9 cellular contexts compared by ENCODE assay signal in the genomic region with DNA sequence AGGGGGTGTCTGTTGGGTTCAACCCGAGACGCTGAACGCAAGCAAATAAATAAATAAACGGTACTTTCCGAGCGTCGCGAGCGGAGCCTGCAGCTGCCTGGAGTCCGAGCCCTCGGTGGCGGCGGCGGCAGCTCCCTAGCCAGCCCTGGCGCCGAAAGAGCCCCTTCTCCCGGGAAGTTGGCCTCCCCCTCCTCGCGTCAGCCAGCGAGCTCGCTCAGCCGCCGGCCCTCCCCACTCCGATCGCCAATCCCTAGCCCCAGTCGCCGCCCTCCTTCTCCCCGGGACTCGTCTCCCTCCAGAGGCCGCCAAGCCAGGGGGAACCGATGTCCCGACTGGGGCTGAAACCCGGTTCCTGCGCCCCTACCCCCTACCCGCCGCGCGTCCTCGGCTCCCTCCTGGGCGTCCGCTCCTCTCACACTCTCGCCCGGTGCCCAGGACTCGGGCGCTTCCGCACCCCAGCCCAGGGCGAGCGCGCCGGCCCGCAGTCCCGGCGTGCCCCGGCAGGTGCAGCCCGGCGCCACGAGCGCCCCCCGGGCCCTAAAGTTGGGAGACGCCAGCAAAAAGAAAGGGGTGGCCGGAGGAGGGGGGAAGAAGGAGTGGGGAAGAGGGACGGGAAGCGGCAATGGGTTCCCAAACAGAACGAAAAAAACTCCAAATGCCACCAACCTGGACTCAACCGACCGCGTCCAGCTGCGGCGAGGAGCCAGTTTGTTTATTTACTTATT. TPM values are rescaled to one million over a fixed set of nuclear protein-coding genes. Genes with fewer than 3 reads are reported as not detected.
DNase-seq lines count a peak whose midpoint lies in the region; ATAC-seq and TF ChIP-seq lines count a peak whose summit lies in the region.
"Had no signal": no experiment of that assay in that cellular context is flagged by ENCODE, and none has a peak within 500 bp of the region (broad histone marks: within the 10 kb centered on the region; RNA-seq: fewer than 3 reads in every experiment).

A gene with protein sequence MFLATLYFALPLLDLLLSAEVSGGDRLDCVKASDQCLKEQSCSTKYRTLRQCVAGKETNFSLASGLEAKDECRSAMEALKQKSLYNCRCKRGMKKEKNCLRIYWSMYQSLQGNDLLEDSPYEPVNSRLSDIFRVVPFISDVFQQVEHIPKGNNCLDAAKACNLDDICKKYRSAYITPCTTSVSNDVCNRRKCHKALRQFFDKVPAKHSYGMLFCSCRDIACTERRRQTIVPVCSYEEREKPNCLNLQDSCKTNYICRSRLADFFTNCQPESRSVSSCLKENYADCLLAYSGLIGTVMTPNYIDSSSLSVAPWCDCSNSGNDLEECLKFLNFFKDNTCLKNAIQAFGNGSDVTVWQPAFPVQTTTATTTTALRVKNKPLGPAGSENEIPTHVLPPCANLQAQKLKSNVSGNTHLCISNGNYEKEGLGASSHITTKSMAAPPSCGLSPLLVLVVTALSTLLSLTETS (minus strand): TSS at position 710 of the 725 bp plus-strand sequence. CDS start 1,177 bp downstream, outside the sequence.

- H3K27ac ChIP-seq in HEK293 (ENCODE audit: extremely low read depth, low read depth, low read length) (peak within 1 kb of the TSS; percentile 81; the same call in 1 of the 2 replicates), subcutaneous abdominal adipose tissue (ENCODE audit: low read depth, low read length) (peak within 1 kb of the TSS; percentile 16)
- H3K27ac ChIP-seq: epithelial cell of prostate had no signal

- H3K27me3 ChIP-seq in subcutaneous abdominal adipose tissue (ENCODE audit: control insufficient read depth in 5 of 5, insufficient read depth in 4 of 5, low read length in 5 of 5): peaks cover 12 to 64% (median 28%) of the 10 kb centered on the region in 5 donors

- H3K36me3 Mint-ChIP-seq in brain: peaks cover 8% of the 10 kb centered on the region

- H3K9me3 ChIP-seq in HEK293 (ENCODE audit: control insufficient read depth, insufficient read depth, low read depth, low read length): no peaks in the 10 kb centered on the region
- H3K9me3 ChIP-seq in subcutaneous abdominal adipose tissue (ENCODE audit: control insufficient read depth in 5 of 5, low read length in 5 of 5): no peaks in the 10 kb centered on the region

- DNase-seq in AG09309 (ENCODE audit: low read depth) (no peak), kidney tubule cell (ENCODE audit: low spot score) (peak; percentile 54)
- no peak for DNase-seq in stimulated activated naive CD4-positive, alpha-beta T cell (lab: John Stamatoyannopoulos, UW)

- H3K9ac ChIP-seq in subcutaneous abdominal adipose tissue (ENCODE audit: low read length in 5 of 5): peak within 1 kb of the TSS in 1 of 5 donors; percentile 59

- no peak for TF ChIP-seq CTCF in AG09309 (IDR thresholded peaks at IDR 0.05; ENCODE audit: control insufficient read depth, insufficient read depth, low read depth, low read length, missing control alignments)
- peak; percentile 15; the same call in 1 of the 2 replicates for TF ChIP-seq CTCF in HEK293 (tag by site-specific recombination; IDR thresholded peaks at IDR 0.05)
- TF ChIP-seq CTCF in brain (conservative IDR thresholded peaks at IDR 0.05): peak in 1 of 2 experiments; percentile 58

- ATAC-seq in HG03439 (IDR thresholded peaks at IDR 0.05; ENCODE audit: unreplicated experiment) (no peak), HG03139 (IDR thresholded peaks at IDR 0.05; ENCODE audit: unreplicated experiment) (no peak)

- POLR2A ChIA-PET in HEK293 (lab: Yijun Ruan, JAX): interaction anchor here (1.0 kb wide), 1 partner anchor 9 kb away, joined by 3 read pairs; no protein-coding TSS in a partner anchor

- CTCF ChIA-PET in HEK293 (lab: Yijun Ruan, JAX): interaction anchor here (0.6 to 1.9 kb wide), 6 partner anchors 13 to 1057 kb away, joined by 3 to 7 read pairs (median 4); no protein-coding TSS in a partner anchor

- peaks cover 36% of the 10 kb centered on the region for H3K4me1 Mint-ChIP-seq in brain

- H3K36me3 ChIP-seq in HEK293 (ENCODE audit: control insufficient read depth in 2 of 2, insufficient read depth in 1 of 2, low read length in 2 of 2): no peaks in the 10 kb centered on the region
- no peaks in the 10 kb centered on the region for H3K36me3 ChIP-seq in subcutaneous abdominal adipose tissue (ENCODE audit: control insufficient read depth in 5 of 5, insufficient read depth in 5 of 5, low read length in 5 of 5)

- H3K9me3 Mint-ChIP-seq in brain: peaks cover 0 to 3% (median 0%) of the 10 kb centered on the region in 5 experiments

- peaks cover 94% of the 10 kb centered on the region for H3K27me3 Mint-ChIP-seq in brain

- peaks cover 3% of the 10 kb centered on the region; the same call in 1 of the 2 replicates for H3K4me1 ChIP-seq in HEK293 (ENCODE audit: control insufficient read depth, insufficient read depth, low read length)
- peaks cover 0 to 43% (median 40%) of the 10 kb centered on the region in 5 donors for H3K4me1 ChIP-seq in subcutaneous abdominal adipose tissue (ENCODE audit: control insufficient read depth in 5 of 5, insufficient read depth in 5 of 5, low read length in 5 of 5)

- H3K4me3 ChIP-seq in AG09309 (ENCODE audit: control insufficient read depth, low read depth, low read length): peak within 1 kb of the TSS; percentile 43
- H3K4me3 ChIP-seq in HEK293 (ENCODE audit: low read depth, low read length): peak within 1 kb of the TSS; percentile 65
- H3K4me3 ChIP-seq in subcutaneous abdominal adipose tissue (ENCODE audit: low read depth in 1 of 5, low read length in 5 of 5): peak within 1 kb of the TSS; percentile 60 to 74 (median 66)

- peak within 1 kb of the TSS; percentile 23 to 99 (median 93) for H3K27ac Mint-ChIP-seq in brain

- H3K4me3 Mint-ChIP-seq in brain: peak within 1 kb of the TSS; percentile 90 to 99 (median 94)

TF ChIP-seq in HEK293, 187 proteins besides CTCF, POLR2A, EP300 and RAD21 (continues in another document):
- TF ChIP-seq ZNF555 (tag by site-specific recombination; conservative IDR thresholded peaks at IDR 0.05): no peak
- TF ChIP-seq GLIS2 (tag by site-specific recombination; IDR thresholded peaks at IDR 0.05): peak; percentile 60
- TF ChIP-seq SP2 (tag by site-specific recombination; IDR thresholded peaks at IDR 0.05): 0 out of 2 replicates have a peak, but pooled peaks have one; percentile 30
- peak; percentile 63; the same call in 1 of the 2 replicates for TF ChIP-seq ZNF600 (tag by site-specific recombination; IDR thresholded peaks at IDR 0.05)
- TF ChIP-seq ZBTB20 (tag by site-specific recombination; IDR thresholded peaks at IDR 0.05): peak; percentile 96
- TF ChIP-seq ZNF777 (tag by site-specific recombination; IDR thresholded peaks at IDR 0.05; ENCODE audit: borderline replicate concordance): 0 out of 2 replicates have a peak, but pooled peaks have one; percentile 9
- TF ChIP-seq ZIC2 (tag by site-specific recombination; IDR thresholded peaks at IDR 0.05): peak; percentile 57
- TF ChIP-seq, protein P1, sequence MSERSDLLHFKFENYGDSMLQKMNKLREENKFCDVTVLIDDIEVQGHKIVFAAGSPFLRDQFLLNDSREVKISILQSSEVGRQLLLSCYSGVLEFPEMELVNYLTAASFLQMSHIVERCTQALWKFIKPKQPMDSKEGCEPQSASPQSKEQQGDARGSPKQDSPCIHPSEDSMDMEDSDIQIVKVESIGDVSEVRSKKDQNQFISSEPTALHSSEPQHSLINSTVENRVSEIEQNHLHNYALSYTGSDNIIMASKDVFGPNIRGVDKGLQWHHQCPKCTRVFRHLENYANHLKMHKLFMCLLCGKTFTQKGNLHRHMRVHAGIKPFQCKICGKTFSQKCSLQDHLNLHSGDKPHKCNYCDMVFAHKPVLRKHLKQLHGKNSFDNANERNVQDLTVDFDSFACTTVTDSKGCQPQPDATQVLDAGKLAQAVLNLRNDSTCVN (tag by site-specific recombination; optimal IDR thresholded peaks at IDR 0.05): peak; percentile 45
- no peak for TF ChIP-seq ZNF776 (tag by site-specific recombination; IDR thresholded peaks at IDR 0.05; ENCODE audit: borderline replicate concordance)
- TF ChIP-seq, protein P2, sequence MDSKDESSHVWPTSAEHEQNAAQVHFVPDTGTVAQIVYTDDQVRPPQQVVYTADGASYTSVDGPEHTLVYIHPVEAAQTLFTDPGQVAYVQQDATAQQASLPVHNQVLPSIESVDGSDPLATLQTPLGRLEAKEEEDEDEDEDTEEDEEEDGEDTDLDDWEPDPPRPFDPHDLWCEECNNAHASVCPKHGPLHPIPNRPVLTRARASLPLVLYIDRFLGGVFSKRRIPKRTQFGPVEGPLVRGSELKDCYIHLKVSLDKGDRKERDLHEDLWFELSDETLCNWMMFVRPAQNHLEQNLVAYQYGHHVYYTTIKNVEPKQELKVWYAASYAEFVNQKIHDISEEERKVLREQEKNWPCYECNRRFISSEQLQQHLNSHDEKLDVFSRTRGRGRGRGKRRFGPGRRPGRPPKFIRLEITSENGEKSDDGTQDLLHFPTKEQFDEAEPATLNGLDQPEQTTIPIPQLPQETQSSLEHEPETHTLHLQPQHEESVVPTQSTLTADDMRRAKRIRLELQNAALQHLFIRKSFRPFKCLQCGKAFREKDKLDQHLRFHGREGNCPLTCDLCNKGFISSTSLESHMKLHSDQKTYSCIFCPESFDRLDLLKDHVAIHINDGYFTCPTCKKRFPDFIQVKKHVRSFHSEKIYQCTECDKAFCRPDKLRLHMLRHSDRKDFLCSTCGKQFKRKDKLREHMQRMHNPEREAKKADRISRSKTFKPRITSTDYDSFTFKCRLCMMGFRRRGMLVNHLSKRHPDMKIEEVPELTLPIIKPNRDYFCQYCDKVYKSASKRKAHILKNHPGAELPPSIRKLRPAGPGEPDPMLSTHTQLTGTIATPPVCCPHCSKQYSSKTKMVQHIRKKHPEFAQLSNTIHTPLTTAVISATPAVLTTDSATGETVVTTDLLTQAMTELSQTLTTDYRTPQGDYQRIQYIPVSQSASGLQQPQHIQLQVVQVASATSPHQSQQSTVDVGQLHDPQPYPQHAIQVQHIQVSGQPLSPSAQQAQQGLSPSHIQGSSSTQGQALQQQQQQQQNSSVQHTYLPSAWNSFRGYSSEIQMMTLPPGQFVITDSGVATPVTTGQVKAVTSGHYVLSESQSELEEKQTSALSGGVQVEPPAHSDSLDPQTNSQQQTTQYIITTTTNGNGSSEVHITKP (tag by site-specific recombination; IDR thresholded peaks at IDR 0.05): peak; percentile 94
- TF ChIP-seq, protein P3, sequence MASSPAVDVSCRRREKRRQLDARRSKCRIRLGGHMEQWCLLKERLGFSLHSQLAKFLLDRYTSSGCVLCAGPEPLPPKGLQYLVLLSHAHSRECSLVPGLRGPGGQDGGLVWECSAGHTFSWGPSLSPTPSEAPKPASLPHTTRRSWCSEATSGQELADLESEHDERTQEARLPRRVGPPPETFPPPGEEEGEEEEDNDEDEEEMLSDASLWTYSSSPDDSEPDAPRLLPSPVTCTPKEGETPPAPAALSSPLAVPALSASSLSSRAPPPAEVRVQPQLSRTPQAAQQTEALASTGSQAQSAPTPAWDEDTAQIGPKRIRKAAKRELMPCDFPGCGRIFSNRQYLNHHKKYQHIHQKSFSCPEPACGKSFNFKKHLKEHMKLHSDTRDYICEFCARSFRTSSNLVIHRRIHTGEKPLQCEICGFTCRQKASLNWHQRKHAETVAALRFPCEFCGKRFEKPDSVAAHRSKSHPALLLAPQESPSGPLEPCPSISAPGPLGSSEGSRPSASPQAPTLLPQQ (tag by site-specific recombination; IDR thresholded peaks at IDR 0.05): 0 out of 2 replicates have a peak, but pooled peaks have one; percentile 31

RNA-seq across cellular contexts. Expression of the gene that starts here (rescaled TPM):
- polyA plus RNA-seq in brain (ENCODE audit: insufficient read depth, low read depth, low replicate concordance): 1.6 TPM
